In genomic region chr1:220451541-220451940, GRCh38 we compare ENCODE assay signal across 21 cellular contexts.
A peak's percentile ranks its signal among the peaks of the same experiment; 100 is the strongest.
DNase-seq lines count a peak whose midpoint lies in the region; ATAC-seq, FAIRE-seq and TF ChIP-seq lines count a peak whose summit lies in the region.
"Had no signal": no experiment of that assay in that cellular context is flagged by ENCODE, and none has a peak within 500 bp of the region (broad histone marks: within the 10 kb centered on the region; RNA-seq: fewer than 3 reads in every experiment).

No MANE protein-coding gene starts in this region.

- TF ChIP-seq CTCF in cardiac muscle cell (IDR thresholded peaks at IDR 0.05; ENCODE audit: low read depth, low read length): no peak
- no peak for TF ChIP-seq CTCF in left ventricle myocardium inferior (IDR thresholded peaks at IDR 0.05; ENCODE audit: borderline replicate concordance)
- no peak for TF ChIP-seq CTCF in endodermal cell (conservative IDR thresholded peaks at IDR 0.05)
- no peak for TF ChIP-seq CTCF in mucosa of descending colon (IDR thresholded peaks at IDR 0.05)

- H3K27me3 ChIP-seq in cardiac muscle cell: no peaks in the 10 kb centered on the region
- H3K27me3 ChIP-seq in left ventricle myocardium inferior (ENCODE audit: low read depth): peaks cover 3% of the 10 kb centered on the region
- H3K27me3 ChIP-seq in endodermal cell (ENCODE audit: control insufficient read depth, insufficient read depth, low read length, poor library complexity, severe bottlenecking): no peaks in the 10 kb centered on the region
- H3K27me3 ChIP-seq: BLaER1 treated with 17β-estradiol and CSF1 and Interleukin-3, amounts not matched to agents 10 nM and 100 nM; SJCRH30; transverse colon had no signal

- ATAC-seq in mucosa of descending colon (peak; percentile 73), esophagus mucosa (no peak), HG03469 (IDR thresholded peaks at IDR 0.05; ENCODE audit: unreplicated experiment) (no peak)
- ATAC-seq: activated CD8-positive, alpha-beta T cell treated with anti-CD3 and anti-CD28 coated beads, Interleukin-2, amount 10 ng/mL, durations not matched to agents 7 days and 5 days; activated T-cell treated with anti-CD3 and anti-CD28 coated beads, Interleukin-2, amount 50 U/mL, for 4 hours; stimulated activated naive B cell treated with anti-CD40 and anti-IgM and Interleukin-4, amounts not matched to agents 10 μg/mL and 1 μg/mL and 100 μg/mL, for 72 hours had no signal

- H3K4me1 Mint-ChIP-seq in endodermal cell: peaks cover 21% of the 10 kb centered on the region
- H3K4me1 Mint-ChIP-seq: stimulated activated naive B cell treated with anti-CD40 and anti-IgM and Interleukin-4, amounts not matched to agents 10 μg/mL and 1 μg/mL and 100 μg/mL, for 72 hours had no signal

- no peak overlapping the region for H3K9ac ChIP-seq in endodermal cell (ENCODE audit: extremely low read depth, low read length, poor library complexity, severe bottlenecking)
- H3K9ac ChIP-seq: BLaER1 treated with 17β-estradiol and CSF1 and Interleukin-3, amounts not matched to agents 10 nM and 100 nM had no signal

- no peak for FAIRE-seq in GM12892 (lab: Jason Lieb, UNC)
- FAIRE-seq: astrocyte, GM12891, keratinocyte had no signal

- intact Hi-C loops in left ventricle myocardium inferior (cut with micrococcal nuclease): no loop called here
- intact Hi-C loops in mucosa of descending colon (cut with DNase I, micrococcal nuclease): no loop called here

- H3K36me3 Mint-ChIP-seq in endodermal cell (ENCODE audit: low read depth): no peaks in the 10 kb centered on the region
- H3K36me3 Mint-ChIP-seq: stimulated activated naive B cell treated with anti-CD40 and anti-IgM and Interleukin-4, amounts not matched to agents 10 μg/mL and 1 μg/mL and 100 μg/mL, for 72 hours had no signal

- H3K4me3 Mint-ChIP-seq in endodermal cell: no peak overlapping the region
- H3K4me3 Mint-ChIP-seq: activated CD8-positive, alpha-beta T cell treated with anti-CD3 and anti-CD28 coated beads, Interleukin-2, amount 10 ng/mL, durations not matched to agents 7 days and 5 days; activated naive CD4-positive, alpha-beta T cell treated with anti-CD3 and anti-CD28 coated beads for 36 hours; activated T-cell treated with anti-CD3 and anti-CD28 coated beads, Interleukin-2, amount 50 U/mL, for 4 hours; stimulated activated naive B cell treated with anti-CD40 and anti-IgM and Interleukin-4, amounts not matched to agents 10 μg/mL and 1 μg/mL and 100 μg/mL, for 72 hours had no signal

- H3K9me3 Mint-ChIP-seq in endodermal cell: no peaks in the 10 kb centered on the region
- H3K9me3 Mint-ChIP-seq: activated naive CD4-positive, alpha-beta T cell treated with anti-CD3 and anti-CD28 coated beads for 36 hours had no signal

- DNase-seq in cardiac muscle cell (ENCODE audit: low read depth in 1 of 2, low spot score in 1 of 2) (peak in 1 of 2 donors; percentile 69), left ventricle myocardium inferior (no peak), endodermal cell (peak; percentile 59), mucosa of descending colon (peak in 1 of 3 donors; percentile 4), GM12892 (ENCODE audit: insufficient read length) (no peak)
- DNase-seq in activated CD4-positive, CD25-positive, alpha-beta regulatory T cell treated with anti-CD3 and anti-CD28 coated beads, Interleukin-2, amount 50 U/mL, for 72 hours: no peak
- DNase-seq: activated CD8-positive, alpha-beta T cell treated with anti-CD3 and anti-CD28 coated beads, Interleukin-2, amount 10 ng/mL, durations not matched to agents 7 days and 5 days; activated naive CD4-positive, alpha-beta T cell treated with anti-CD3 and anti-CD28 coated beads for 36 hours; activated T-cell treated with anti-CD3 and anti-CD28 coated beads, Interleukin-2, amount 50 U/mL, for 4 hours; midbrain; NCI-H1417; NCI-H748 treated with DMSO at 0.1 percent for 48 hours; SJCRH30; stimulated activated naive B cell treated with anti-CD40 and anti-IgM and Interleukin-4, amounts not matched to agents 10 μg/mL and 1 μg/mL and 100 μg/mL, for 72 hours; transverse colon had no signal

- WGBS in endodermal cell (ENCODE audit: insufficient coverage in 1 of 2, insufficient read length in 1 of 2), 2 experiments: 73 to 91% methylated on average over 2 to 4 of the region's 4 CpGs

- no peaks in the 10 kb centered on the region for H3K9me3 ChIP-seq in cardiac muscle cell (ENCODE audit: low read depth)
- no peaks in the 10 kb centered on the region for H3K9me3 ChIP-seq in left ventricle myocardium inferior (replicated peaks)
- H3K9me3 ChIP-seq in endodermal cell (ENCODE audit: control insufficient read depth, low read length): no peaks in the 10 kb centered on the region
- H3K9me3 ChIP-seq in mucosa of descending colon: no peaks in the 10 kb centered on the region
- H3K9me3 ChIP-seq: SJCRH30, transverse colon had no signal

- H3K4me3 ChIP-seq in cardiac muscle cell: no peak overlapping the region
- H3K4me3 ChIP-seq in left ventricle myocardium inferior: no peak overlapping the region
- no peak overlapping the region for H3K4me3 ChIP-seq in endodermal cell (ENCODE audit: low read length)
- H3K4me3 ChIP-seq in mucosa of descending colon: no peak overlapping the region
- H3K4me3 ChIP-seq: BLaER1 treated with 17β-estradiol and CSF1 and Interleukin-3, amounts not matched to agents 10 nM and 100 nM; SJCRH30; transverse colon had no signal

- H3K4me1 ChIP-seq in cardiac muscle cell (ENCODE audit: low read depth) (peaks cover 32% of the 10 kb centered on the region), left ventricle myocardium inferior (peaks cover 9% of the 10 kb centered on the region), endodermal cell (ENCODE audit: control insufficient read depth, insufficient read depth, low read length) (no peaks in the 10 kb centered on the region), mucosa of descending colon (ENCODE audit: low read depth) (peaks cover 6% of the 10 kb centered on the region)
- H3K4me1 ChIP-seq: BLaER1 treated with 17β-estradiol and CSF1 and Interleukin-3, amounts not matched to agents 10 nM and 100 nM; SJCRH30 had no signal

- no peak for TF ChIP-seq POLR2A in GM12892 (IDR thresholded peaks at IDR 0.05; ENCODE audit: low read depth, low read length)

- no peaks in the 10 kb centered on the region for H3K27me3 Mint-ChIP-seq in endodermal cell (ENCODE audit: insufficient read depth)

- no peak overlapping the region for H3K27ac Mint-ChIP-seq in endodermal cell
- H3K27ac Mint-ChIP-seq: activated CD8-positive, alpha-beta T cell treated with anti-CD3 and anti-CD28 coated beads, Interleukin-2, amount 10 ng/mL, durations not matched to agents 7 days and 5 days; activated naive CD4-positive, alpha-beta T cell treated with anti-CD3 and anti-CD28 coated beads for 36 hours; stimulated activated naive B cell treated with anti-CD40 and anti-IgM and Interleukin-4, amounts not matched to agents 10 μg/mL and 1 μg/mL and 100 μg/mL, for 72 hours had no signal

- no peaks in the 10 kb centered on the region for H3K36me3 ChIP-seq in cardiac muscle cell
- no peaks in the 10 kb centered on the region for H3K36me3 ChIP-seq in left ventricle myocardium inferior
- no peaks in the 10 kb centered on the region for H3K36me3 ChIP-seq in endodermal cell (ENCODE audit: control insufficient read depth, insufficient read depth, low read length)
- H3K36me3 ChIP-seq in mucosa of descending colon (ENCODE audit: low read depth): no peaks in the 10 kb centered on the region
- H3K36me3 ChIP-seq: BLaER1 treated with 17β-estradiol and CSF1 and Interleukin-3, amounts not matched to agents 10 nM and 100 nM; SJCRH30; transverse colon had no signal

- peak overlapping the region; percentile 65 for H3K27ac ChIP-seq in cardiac muscle cell
- no peak overlapping the region for H3K27ac ChIP-seq in left ventricle myocardium inferior (replicated peaks)
- no peak overlapping the region for H3K27ac ChIP-seq in endodermal cell (ENCODE audit: low read depth, low read length)
- H3K27ac ChIP-seq: BLaER1 treated with 17β-estradiol and CSF1 and Interleukin-3, amounts not matched to agents 10 nM and 100 nM; SJCRH30; transverse colon had no signal
